In genomic region chr9:135888766-135889394, GRCh38 we compare ENCODE assay signal across 14 cellular contexts. TPM values are rescaled to one million over a fixed set of nuclear protein-coding genes. Genes with fewer than 3 reads are reported as not detected.
DNase-seq lines count a peak whose midpoint lies in the region; ATAC-seq and TF ChIP-seq lines count a peak whose summit lies in the region.
"Had no signal": no experiment of that assay in that cellular context is flagged by ENCODE, and none has a peak within 500 bp of the region (broad histone marks: within the 10 kb centered on the region; RNA-seq: fewer than 3 reads in every experiment).

No MANE protein-coding gene starts in this region.

- H3K27me3 ChIP-seq in stomach (no peaks in the 10 kb centered on the region), SJCRH30 (no peaks in the 10 kb centered on the region)

- ATAC-seq in esophagus mucosa: peak; percentile 35
- ATAC-seq in GM18498 (IDR thresholded peaks at IDR 0.05; ENCODE audit: unreplicated experiment): no peak
- ATAC-seq: HepG2 had no signal

- intact Hi-C loops in stomach (cut with DNase I; ENCODE audit: low total_unique reads): no loop called here

- peak; percentile 54 for DNase-seq in activated CD8-positive, alpha-beta memory T cell treated with anti-CD3 and anti-CD28 coated beads for 24 hours
- no peak for DNase-seq in activated CD8-positive, alpha-beta memory T cell treated with anti-CD3 and anti-CD28 coated beads, Interleukin-2, amount 50 U/mL, for 4 hours
- DNase-seq in NCI-H510A treated with DMSO at 0.1 percent for 48 hours (lab: John Stamatoyannopoulos, UW) (peak; percentile 26), stomach (peak; percentile 24), SJCRH30 (no peak), NCI-H2081 (lab: John Stamatoyannopoulos, UW) (no peak)
- DNase-seq: activated naive CD4-positive, alpha-beta T cell treated with anti-CD3 and anti-CD28 coated beads for 36 hours; foreskin fibroblast; NCI-H2081 treated with DMSO at 0.1 percent for 48 hours; nucleus accumbens; PC-9 had no signal

- whole genome bisulfite sequencing in stomach, 5 donors: 66 to 90% (median 85%) methylated on average over 10 to 13 of the region's 13 CpGs

- no peaks in the 10 kb centered on the region for H3K36me3 ChIP-seq in stomach
- no peaks in the 10 kb centered on the region; the same call in 1 of the 2 replicates for H3K36me3 ChIP-seq in SJCRH30

- H3K27ac ChIP-seq in stomach: no peak overlapping the region
- no peak overlapping the region for H3K27ac ChIP-seq in SJCRH30
- H3K27ac ChIP-seq: PC-9 had no signal

- H3K9me3 ChIP-seq in stomach (no peaks in the 10 kb centered on the region), SJCRH30 (replicated peaks) (0 out of 2 replicates have a peak, but pooled peaks cover 3% of the 10 kb centered on the region)

- no peak for TF ChIP-seq CTCF in stomach (IDR thresholded peaks at IDR 0.05)

- no peak for TF ChIP-seq EP300 in stomach (IDR thresholded peaks at IDR 0.05)

- H3K4me3 ChIP-seq in stomach: no peak overlapping the region
- no peak overlapping the region for H3K4me3 ChIP-seq in SJCRH30
- H3K4me3 ChIP-seq: PC-9 had no signal

- TF ChIP-seq POLR2A in stomach (IDR thresholded peaks at IDR 0.05): no peak

- H3K4me1 ChIP-seq in stomach (peaks cover 50 to 69% (median 58%) of the 10 kb centered on the region in 4 donors), SJCRH30 (peaks cover 25% of the 10 kb centered on the region)

RNA-seq across cellular contexts. Expression of gene CAMSAP1, which starts 18.5 kb away (rescaled TPM):
- total RNA-seq in esophagus mucosa: 52.7 TPM
- total RNA-seq in stomach: 100 to 1,000 TPM in 1 of 5 donors, 10 to 100 TPM in 4; 10.5 to 238 (median 15.4) TPM
- 1 to 10 TPM; 2.4 to 7.2 (median 3.7) TPM for polyA plus RNA-seq in stomach
- total RNA-seq in SJCRH30 (2014; rRNA removed; shearing (Covaris generic)): 34.4 and 42.3 TPM in 2 replicates

Comparison
In these comparisons a context has a peak if more than half of its experiments do, and no peak if none do; other contexts are left out.
1. DNase-seq: peak in activated CD8-positive, alpha-beta memory T cell treated with anti-CD3 and anti-CD28 coated beads for 24 hours (single experiment), NCI-H510A treated with DMSO at 0.1 percent for 48 hours (single experiment) and stomach (single experiment); none in activated CD8-positive, alpha-beta memory T cell treated with anti-CD3 and anti-CD28 coated beads, Interleukin-2, amount 50 U/mL, for 4 hours (single experiment), SJCRH30 (0 of 2) and NCI-H2081 (0 of 2).